Comparison of ENCODE assay signal across 1 cellular context in genomic region chr3:13927295-13927694, GRCh38.
TF ChIP-seq lines count a peak whose summit lies in the region.

No MANE protein-coding gene starts in this region.

TF ChIP-seq in A549, 52 proteins besides CTCF, POLR2A, EP300 and RAD21 (continued from another document):
- TF ChIP-seq, protein P1, sequence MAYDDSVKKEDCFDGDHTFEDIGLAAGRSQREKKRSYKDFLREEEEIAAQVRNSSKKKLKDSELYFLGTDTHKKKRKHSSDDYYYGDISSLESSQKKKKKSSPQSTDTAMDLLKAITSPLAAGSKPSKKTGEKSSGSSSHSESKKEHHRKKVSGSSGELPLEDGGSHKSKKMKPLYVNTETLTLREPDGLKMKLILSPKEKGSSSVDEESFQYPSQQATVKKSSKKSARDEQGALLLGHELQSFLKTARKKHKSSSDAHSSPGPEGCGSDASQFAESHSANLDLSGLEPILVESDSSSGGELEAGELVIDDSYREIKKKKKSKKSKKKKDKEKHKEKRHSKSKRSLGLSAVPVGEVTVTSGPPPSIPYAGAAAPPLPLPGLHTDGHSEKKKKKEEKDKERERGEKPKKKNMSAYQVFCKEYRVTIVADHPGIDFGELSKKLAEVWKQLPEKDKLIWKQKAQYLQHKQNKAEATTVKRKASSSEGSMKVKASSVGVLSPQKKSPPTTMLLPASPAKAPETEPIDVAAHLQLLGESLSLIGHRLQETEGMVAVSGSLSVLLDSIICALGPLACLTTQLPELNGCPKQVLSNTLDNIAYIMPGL (CRISPR knock-in tag; IDR thresholded peaks at IDR 0.05; ENCODE audit: borderline replicate concordance) = no peak
- TF ChIP-seq MAFK (IDR thresholded peaks at IDR 0.05; ENCODE audit: partially characterized antibody) = no peak
- no peak for TF ChIP-seq NR3C1 (IDR thresholded peaks at IDR 0.05)
- TF ChIP-seq ZFP36 (IDR thresholded peaks at IDR 0.05; ENCODE audit: borderline replicate concordance, partially characterized antibody) = no peak
- no peak for TF ChIP-seq TP53 (CRISPR knock-in tag; IDR thresholded peaks at IDR 0.05)
- TF ChIP-seq MYC (IDR thresholded peaks at IDR 0.05; ENCODE audit: borderline replicate concordance, low read length) = no peak
- TF ChIP-seq SMC3 (IDR thresholded peaks at IDR 0.05) = no peak
- no peak for TF ChIP-seq ESRRA (IDR thresholded peaks at IDR 0.05; ENCODE audit: borderline replicate concordance, low read length)
- TF ChIP-seq FOXS1 (CRISPR knock-in tag; IDR thresholded peaks at IDR 0.05) = no peak
